ENCODE assay signal across 1 cellular context in the genomic region with DNA sequence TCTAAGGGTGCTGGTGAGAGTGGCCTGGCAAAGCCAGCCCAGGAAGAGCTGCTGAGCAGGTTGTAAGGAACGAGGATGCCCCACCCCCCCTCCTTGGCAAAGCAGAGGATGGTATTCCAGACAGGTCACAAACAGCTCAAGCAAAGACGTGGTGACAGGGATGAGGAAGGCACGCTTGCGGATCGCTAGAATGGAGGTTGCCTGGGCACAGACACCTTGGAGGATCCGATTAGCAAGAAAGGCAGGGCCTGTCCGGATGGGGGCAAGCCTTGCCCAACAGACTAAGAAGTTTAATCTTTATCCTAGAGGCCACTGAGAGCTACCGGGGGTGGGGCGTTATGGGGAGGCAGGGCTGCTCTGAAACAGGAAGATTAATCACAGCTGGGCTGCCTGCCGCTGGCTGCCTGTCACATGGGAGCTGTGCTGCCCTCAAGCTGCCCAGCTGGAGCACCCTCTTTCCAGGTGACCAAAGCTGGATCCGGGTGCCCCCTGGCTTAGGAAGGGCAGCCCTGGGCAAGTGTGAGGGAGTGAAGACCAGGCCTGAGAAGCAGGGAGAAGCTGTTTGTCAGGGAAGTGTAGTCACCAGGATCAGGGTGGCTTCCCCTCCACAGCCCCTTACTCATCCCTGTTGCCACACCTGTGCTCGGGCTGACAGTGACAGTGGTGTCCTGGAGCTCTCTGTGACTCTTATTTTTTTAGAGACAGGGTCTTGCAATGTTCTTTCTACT.
TF ChIP-seq lines count a peak whose summit lies in the region.

No MANE protein-coding gene starts in this region.

TF ChIP-seq in GM12878, 131 proteins besides CTCF, POLR2A, EP300 and RAD21 (continued from another document):
- TF ChIP-seq, protein P1, sequence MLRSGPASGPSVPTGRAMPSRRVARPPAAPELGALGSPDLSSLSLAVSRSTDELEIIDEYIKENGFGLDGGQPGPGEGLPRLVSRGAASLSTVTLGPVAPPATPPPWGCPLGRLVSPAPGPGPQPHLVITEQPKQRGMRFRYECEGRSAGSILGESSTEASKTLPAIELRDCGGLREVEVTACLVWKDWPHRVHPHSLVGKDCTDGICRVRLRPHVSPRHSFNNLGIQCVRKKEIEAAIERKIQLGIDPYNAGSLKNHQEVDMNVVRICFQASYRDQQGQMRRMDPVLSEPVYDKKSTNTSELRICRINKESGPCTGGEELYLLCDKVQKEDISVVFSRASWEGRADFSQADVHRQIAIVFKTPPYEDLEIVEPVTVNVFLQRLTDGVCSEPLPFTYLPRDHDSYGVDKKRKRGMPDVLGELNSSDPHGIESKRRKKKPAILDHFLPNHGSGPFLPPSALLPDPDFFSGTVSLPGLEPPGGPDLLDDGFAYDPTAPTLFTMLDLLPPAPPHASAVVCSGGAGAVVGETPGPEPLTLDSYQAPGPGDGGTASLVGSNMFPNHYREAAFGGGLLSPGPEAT (IDR thresholded peaks at IDR 0.05; ENCODE audit: low read depth): no peak
- 0 out of 2 replicates have a peak, but pooled peaks have one; percentile 52 for TF ChIP-seq MXI1 (IDR thresholded peaks at IDR 0.05; ENCODE audit: low read depth, low read length)
- TF ChIP-seq RELA (IDR thresholded peaks at IDR 0.05; ENCODE audit: borderline replicate concordance, partially characterized antibody): no peak
- TF ChIP-seq ZNF207 (IDR thresholded peaks at IDR 0.05; ENCODE audit: borderline replicate concordance): no peak
- no peak for TF ChIP-seq REST (IDR thresholded peaks at IDR 0.05; ENCODE audit: low read depth, low read length)
- no peak for TF ChIP-seq RAD51 (IDR thresholded peaks at IDR 0.05)
TF ChIP-seq in GM12878: peak in this region for 7.
